In genomic region chr12:64457466-64457865, GRCh38 we compare ENCODE assay signal across 13 cellular contexts. TPM values are rescaled to one million over a fixed set of nuclear protein-coding genes. Genes with fewer than 3 reads are reported as not detected.
A peak's percentile ranks its signal among the peaks of the same experiment; 100 is the strongest.
DNase-seq lines count a peak whose midpoint lies in the region; ATAC-seq and TF ChIP-seq lines count a peak whose summit lies in the region.
"Had no signal": no experiment of that assay in that cellular context is flagged by ENCODE, and none has a peak within 500 bp of the region (broad histone marks: within the 10 kb centered on the region; RNA-seq: fewer than 3 reads in every experiment).

No MANE protein-coding gene starts in this region.

- H3K4me3 Mint-ChIP-seq in CD4-positive, CD25-positive, alpha-beta regulatory T cell, result peak overlapping the region in 3 of 4 donors; percentile 49 to 74 (median 70)
- H3K4me3 Mint-ChIP-seq in activated CD8-positive, alpha-beta T cell treated with anti-CD3 and anti-CD28 coated beads for 36 hours, result no peak overlapping the region
- peak overlapping the region in 2 of 8 donors; percentile 8 to 48 for H3K4me3 Mint-ChIP-seq in naive B cell

- H3K27ac ChIP-seq in CD4-positive, CD25-positive, alpha-beta regulatory T cell (ENCODE audit: insufficient read depth, low read length, poor library complexity, severe bottlenecking), result peak overlapping the region; percentile 83
- no peak overlapping the region for H3K27ac ChIP-seq in SJCRH30

- ATAC-seq in CD4-positive, CD25-positive, alpha-beta regulatory T cell (ENCODE audit: low read depth in 2 of 2), result no peak
- peak; percentile 70 for ATAC-seq in GM18520 (IDR thresholded peaks at IDR 0.05; ENCODE audit: unreplicated experiment)
- ATAC-seq in activated CD8-positive, alpha-beta T cell treated with anti-CD3 and anti-CD28 coated beads for 36 hours, result peak; percentile 59
- ATAC-seq in naive B cell (ENCODE audit: low read depth in 2 of 2), result no peak
- ATAC-seq: heart right ventricle, left ventricle myocardium superior, SK-N-SH treated with all-trans-retinoic acid at 6 μM for 48 hours had no signal

- peaks cover 69% of the 10 kb centered on the region for H3K4me1 ChIP-seq in CD4-positive, CD25-positive, alpha-beta regulatory T cell (ENCODE audit: control insufficient read depth, insufficient read depth, low read length, poor library complexity, severe bottlenecking)
- H3K4me1 ChIP-seq in SJCRH30, result no peaks in the 10 kb centered on the region; the same call in 1 of the 2 replicates

- peak overlapping the region; percentile 64 for H3K4me3 ChIP-seq in CD4-positive, CD25-positive, alpha-beta regulatory T cell (ENCODE audit: low read depth, low read length)
- H3K4me3 ChIP-seq in SJCRH30, result no peak overlapping the region
- H3K4me3 ChIP-seq: heart right ventricle had no signal

- H3K36me3 ChIP-seq in CD4-positive, CD25-positive, alpha-beta regulatory T cell (ENCODE audit: control insufficient read depth, insufficient read depth, low read length), result peaks cover 2% of the 10 kb centered on the region
- H3K36me3 ChIP-seq in SJCRH30, result peaks cover 27% of the 10 kb centered on the region

- no peaks in the 10 kb centered on the region for H3K9me3 Mint-ChIP-seq in CD4-positive, CD25-positive, alpha-beta regulatory T cell
- H3K9me3 Mint-ChIP-seq in activated CD8-positive, alpha-beta T cell treated with anti-CD3 and anti-CD28 coated beads for 36 hours, result no peaks in the 10 kb centered on the region
- H3K9me3 Mint-ChIP-seq in naive B cell, result no peaks in the 10 kb centered on the region

- POLR2A ChIA-PET in activated CD8-positive, alpha-beta T cell treated with anti-CD3 and anti-CD28 coated beads for 36 hours (lab: Charles Lee), result no interaction called here

- H3K27me3 ChIP-seq in CD4-positive, CD25-positive, alpha-beta regulatory T cell (ENCODE audit: control insufficient read depth, insufficient read depth, low read length), result no peaks in the 10 kb centered on the region
- no peaks in the 10 kb centered on the region for H3K27me3 ChIP-seq in SJCRH30
- H3K27me3 ChIP-seq: heart right ventricle had no signal

- H3K27ac Mint-ChIP-seq in CD4-positive, CD25-positive, alpha-beta regulatory T cell, result peak overlapping the region; percentile 23 to 87 (median 50)
- peak overlapping the region; percentile 52 for H3K27ac Mint-ChIP-seq in activated CD8-positive, alpha-beta T cell treated with anti-CD3 and anti-CD28 coated beads for 36 hours
- H3K27ac Mint-ChIP-seq in naive B cell, result peak overlapping the region in 4 of 6 donors; percentile 24 to 87 (median 56)

- TF ChIP-seq CTCF in activated CD8-positive, alpha-beta T cell treated with anti-CD3 and anti-CD28 coated beads for 36 hours (IDR thresholded peaks at IDR 0.05), result no peak

- DNase-seq in CD4-positive, CD25-positive, alpha-beta regulatory T cell, result no peak
- no peak for DNase-seq in activated CD8-positive, alpha-beta T cell treated with anti-CD3 and anti-CD28 coated beads for 36 hours
- DNase-seq in naive B cell (no peak), KBM-7 (no peak), NCI-H2029 (lab: John Stamatoyannopoulos, UW) (no peak), SW480 (ENCODE audit: low spot score) (no peak), SJCRH30 (no peak)
- DNase-seq: activated CD4-positive, CD25-positive, alpha-beta regulatory T cell treated with anti-CD3 and anti-CD28 coated beads, Interleukin-2, amount 50 U/mL, for 72 hours; caudate nucleus; heart right ventricle; left ventricle myocardium superior had no signal

- CTCF ChIA-PET in activated CD8-positive, alpha-beta T cell treated with anti-CD3 and anti-CD28 coated beads for 36 hours (lab: Charles Lee), result no interaction called here

- intact Hi-C loops in activated CD8-positive, alpha-beta T cell treated with anti-CD3 and anti-CD28 coated beads for 36 hours (cut with micrococcal nuclease), result no loop called here

- no peaks in the 10 kb centered on the region for H3K27me3 Mint-ChIP-seq in CD4-positive, CD25-positive, alpha-beta regulatory T cell
- no peaks in the 10 kb centered on the region for H3K27me3 Mint-ChIP-seq in activated CD8-positive, alpha-beta T cell treated with anti-CD3 and anti-CD28 coated beads for 36 hours
- H3K27me3 Mint-ChIP-seq in naive B cell, result no peaks in the 10 kb centered on the region

- peaks cover 18% of the 10 kb centered on the region for H3K36me3 Mint-ChIP-seq in CD4-positive, CD25-positive, alpha-beta regulatory T cell
- H3K36me3 Mint-ChIP-seq in activated CD8-positive, alpha-beta T cell treated with anti-CD3 and anti-CD28 coated beads for 36 hours (ENCODE audit: low read depth), result peaks cover 29% of the 10 kb centered on the region
- no peaks in the 10 kb centered on the region for H3K36me3 Mint-ChIP-seq in naive B cell

- H3K4me1 Mint-ChIP-seq in CD4-positive, CD25-positive, alpha-beta regulatory T cell, result peaks cover 41 to 65% (median 54%) of the 10 kb centered on the region in 4 donors
- peaks cover 45% of the 10 kb centered on the region for H3K4me1 Mint-ChIP-seq in activated CD8-positive, alpha-beta T cell treated with anti-CD3 and anti-CD28 coated beads for 36 hours (ENCODE audit: low read depth)
- H3K4me1 Mint-ChIP-seq in naive B cell, result peaks cover 24 to 33% (median 30%) of the 10 kb centered on the region in 3 donors

- H3K9me3 ChIP-seq in CD4-positive, CD25-positive, alpha-beta regulatory T cell (ENCODE audit: control insufficient read depth in 2 of 2, low read length in 2 of 2), result no peaks in the 10 kb centered on the region
- no peaks in the 10 kb centered on the region for H3K9me3 ChIP-seq in SJCRH30 (replicated peaks)
- H3K9me3 ChIP-seq: heart right ventricle had no signal

- in situ Hi-C loops in KBM-7 (cut with MboI; ENCODE audit: low pct_unique_long_range_greater_than_20kb, low sequenced_read_pairs), result no loop called here

RNA-seq across cellular contexts. Expression of gene TBK1, which starts 5.5 kb away (rescaled TPM):
- total RNA-seq in CD4-positive, CD25-positive, alpha-beta regulatory T cell, result 24.3 TPM
- 10 to 100 TPM; 21.3 to 29.1 (median 22.8) TPM for polyA plus RNA-seq in CD4-positive, CD25-positive, alpha-beta regulatory T cell
- total RNA-seq in activated CD8-positive, alpha-beta T cell treated with anti-CD3 and anti-CD28 coated beads for 36 hours, result 10 to 100 TPM; 14.0 to 15.5 TPM
- 10 to 100 TPM; 16.0 to 24.5 (median 18.9) TPM for polyA plus RNA-seq in naive B cell (ENCODE audit: low read depth in 6 of 6)
- 27.3 and 31.5 TPM in 2 replicates for total RNA-seq in SJCRH30 (2014; rRNA removed; shearing (Covaris generic))

RNA-seq across cellular contexts. Expression of gene XPOT, which starts 53.3 kb away (rescaled TPM):
- total RNA-seq in CD4-positive, CD25-positive, alpha-beta regulatory T cell, result 59.6 TPM
- 10 to 100 TPM; 27.7 to 43.3 (median 34.0) TPM for polyA plus RNA-seq in CD4-positive, CD25-positive, alpha-beta regulatory T cell
- 100 to 1,000 TPM; 163 to 180 TPM for total RNA-seq in activated CD8-positive, alpha-beta T cell treated with anti-CD3 and anti-CD28 coated beads for 36 hours
- 10 to 100 TPM; 15.9 to 27.9 (median 22.4) TPM for polyA plus RNA-seq in naive B cell (ENCODE audit: low read depth in 6 of 6)
- total RNA-seq in SJCRH30 (2014; rRNA removed; shearing (Covaris generic)), result 76.4 and 86.0 TPM in 2 replicates

Comparison
In these comparisons a context has a peak if more than half of its experiments do, and no peak if none do; other contexts are left out.
1. ATAC-seq: peak in GM18520 (single experiment) and activated CD8-positive, alpha-beta T cell treated with anti-CD3 and anti-CD28 coated beads for 36 hours (single experiment); none in CD4-positive, CD25-positive, alpha-beta regulatory T cell (0 of 2) and naive B cell (0 of 2).
2. Peak in every context shown above with its lines, with median percentiles within 50 percentile points of each other: H3K27ac Mint-ChIP-seq.